Comparison of ENCODE assay signal across 3 cellular contexts in the genomic region with DNA sequence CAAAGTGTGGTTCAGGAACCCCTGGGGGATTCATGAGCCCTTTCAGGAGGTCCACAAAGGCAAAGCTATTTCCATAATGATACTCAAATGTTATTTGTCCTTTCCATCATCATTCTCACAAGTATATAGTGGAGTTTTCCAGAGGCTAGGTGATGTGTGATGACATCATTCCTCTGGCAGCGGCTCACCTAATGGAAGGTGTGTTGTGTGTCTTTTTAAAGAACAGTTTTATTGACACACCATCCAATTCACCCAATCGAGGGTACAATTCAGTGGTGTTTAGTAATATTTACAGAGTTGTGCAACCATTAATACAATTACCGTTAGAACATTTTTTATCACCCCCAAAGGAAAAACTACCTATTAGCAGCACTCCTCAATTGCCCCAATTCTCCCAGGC.
TF ChIP-seq lines count a peak whose summit lies in the region.

No MANE protein-coding gene starts in this region.

TF ChIP-seq in HEK293, 187 proteins besides CTCF, POLR2A, EP300 and RAD21:
- TF ChIP-seq, protein P1, sequence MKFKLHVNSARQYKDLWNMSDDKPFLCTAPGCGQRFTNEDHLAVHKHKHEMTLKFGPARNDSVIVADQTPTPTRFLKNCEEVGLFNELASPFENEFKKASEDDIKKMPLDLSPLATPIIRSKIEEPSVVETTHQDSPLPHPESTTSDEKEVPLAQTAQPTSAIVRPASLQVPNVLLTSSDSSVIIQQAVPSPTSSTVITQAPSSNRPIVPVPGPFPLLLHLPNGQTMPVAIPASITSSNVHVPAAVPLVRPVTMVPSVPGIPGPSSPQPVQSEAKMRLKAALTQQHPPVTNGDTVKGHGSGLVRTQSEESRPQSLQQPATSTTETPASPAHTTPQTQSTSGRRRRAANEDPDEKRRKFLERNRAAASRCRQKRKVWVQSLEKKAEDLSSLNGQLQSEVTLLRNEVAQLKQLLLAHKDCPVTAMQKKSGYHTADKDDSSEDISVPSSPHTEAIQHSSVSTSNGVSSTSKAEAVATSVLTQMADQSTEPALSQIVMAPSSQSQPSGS (tag by site-specific recombination; IDR thresholded peaks at IDR 0.05; ENCODE audit: low read depth): 0 out of 2 replicates have a peak, but pooled peaks have one; percentile 16
- TF ChIP-seq ZNF404 (tag by site-specific recombination; IDR thresholded peaks at IDR 0.05): no peak

TF ChIP-seq in GM12878, 131 proteins besides CTCF, POLR2A, EP300 and RAD21 (continues in another document):
- TF ChIP-seq TBL1XR1 (IDR thresholded peaks at IDR 0.05; ENCODE audit: low read depth, low read length) (no peak), NFYA (IDR thresholded peaks at IDR 0.05; ENCODE audit: borderline replicate concordance, low read depth, low read length) (no peak), YY1 (IDR thresholded peaks at IDR 0.05; ENCODE audit: low read depth, low read length) (no peak), MYC (IDR thresholded peaks at IDR 0.05; ENCODE audit: insufficient read depth, insufficient read length, insufficient replicate concordance, low read length, severe bottlenecking) (no peak), BCL11A (IDR thresholded peaks at IDR 0.05; ENCODE audit: low read depth, low read length) (no peak), TAF1 (IDR thresholded peaks at IDR 0.05; ENCODE audit: borderline replicate concordance, low read depth, low read length) (no peak), ZZZ3 (IDR thresholded peaks at IDR 0.05; ENCODE audit: control insufficient read depth, insufficient read length, low read depth) (no peak), NFXL1 (IDR thresholded peaks at IDR 0.05; ENCODE audit: borderline replicate concordance) (no peak), NRF1 (conservative IDR thresholded peaks at IDR 0.05; ENCODE audit: low read depth, low read length) (no peak), ZNF217 (IDR thresholded peaks at IDR 0.05) (no peak), SPI1 (IDR thresholded peaks at IDR 0.05; ENCODE audit: borderline replicate concordance, insufficient read depth, low read depth, low read length) (no peak), RELA (IDR thresholded peaks at IDR 0.05; ENCODE audit: borderline replicate concordance, partially characterized antibody) (no peak), POU2F2 (IDR thresholded peaks at IDR 0.05; ENCODE audit: borderline replicate concordance, low read depth, low read length) (no peak)
- TF ChIP-seq, protein P2, sequence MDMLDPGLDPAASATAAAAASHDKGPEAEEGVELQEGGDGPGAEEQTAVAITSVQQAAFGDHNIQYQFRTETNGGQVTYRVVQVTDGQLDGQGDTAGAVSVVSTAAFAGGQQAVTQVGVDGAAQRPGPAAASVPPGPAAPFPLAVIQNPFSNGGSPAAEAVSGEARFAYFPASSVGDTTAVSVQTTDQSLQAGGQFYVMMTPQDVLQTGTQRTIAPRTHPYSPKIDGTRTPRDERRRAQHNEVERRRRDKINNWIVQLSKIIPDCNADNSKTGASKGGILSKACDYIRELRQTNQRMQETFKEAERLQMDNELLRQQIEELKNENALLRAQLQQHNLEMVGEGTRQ (IDR thresholded peaks at IDR 0.05; ENCODE audit: borderline replicate concordance, low read depth, low read length): no peak
- TF ChIP-seq, protein P3, sequence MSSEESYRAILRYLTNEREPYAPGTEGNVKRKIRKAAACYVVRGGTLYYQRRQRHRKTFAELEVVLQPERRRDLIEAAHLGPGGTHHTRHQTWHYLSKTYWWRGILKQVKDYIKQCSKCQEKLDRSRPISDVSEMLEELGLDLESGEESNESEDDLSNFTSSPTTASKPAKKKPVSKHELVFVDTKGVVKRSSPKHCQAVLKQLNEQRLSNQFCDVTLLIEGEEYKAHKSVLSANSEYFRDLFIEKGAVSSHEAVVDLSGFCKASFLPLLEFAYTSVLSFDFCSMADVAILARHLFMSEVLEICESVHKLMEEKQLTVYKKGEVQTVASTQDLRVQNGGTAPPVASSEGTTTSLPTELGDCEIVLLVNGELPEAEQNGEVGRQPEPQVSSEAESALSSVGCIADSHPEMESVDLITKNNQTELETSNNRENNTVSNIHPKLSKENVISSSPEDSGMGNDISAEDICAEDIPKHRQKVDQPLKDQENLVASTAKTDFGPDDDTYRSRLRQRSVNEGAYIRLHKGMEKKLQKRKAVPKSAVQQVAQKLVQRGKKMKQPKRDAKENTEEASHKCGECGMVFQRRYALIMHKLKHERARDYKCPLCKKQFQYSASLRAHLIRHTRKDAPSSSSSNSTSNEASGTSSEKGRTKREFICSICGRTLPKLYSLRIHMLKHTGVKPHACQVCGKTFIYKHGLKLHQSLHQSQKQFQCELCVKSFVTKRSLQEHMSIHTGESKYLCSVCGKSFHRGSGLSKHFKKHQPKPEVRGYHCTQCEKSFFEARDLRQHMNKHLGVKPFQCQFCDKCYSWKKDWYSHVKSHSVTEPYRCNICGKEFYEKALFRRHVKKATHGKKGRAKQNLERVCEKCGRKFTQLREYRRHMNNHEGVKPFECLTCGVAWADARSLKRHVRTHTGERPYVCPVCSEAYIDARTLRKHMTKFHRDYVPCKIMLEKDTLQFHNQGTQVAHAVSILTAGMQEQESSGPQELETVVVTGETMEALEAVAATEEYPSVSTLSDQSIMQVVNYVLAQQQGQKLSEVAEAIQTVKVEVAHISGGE (CRISPR knock-in tag; IDR thresholded peaks at IDR 0.05): no peak
- TF ChIP-seq, protein P4, sequence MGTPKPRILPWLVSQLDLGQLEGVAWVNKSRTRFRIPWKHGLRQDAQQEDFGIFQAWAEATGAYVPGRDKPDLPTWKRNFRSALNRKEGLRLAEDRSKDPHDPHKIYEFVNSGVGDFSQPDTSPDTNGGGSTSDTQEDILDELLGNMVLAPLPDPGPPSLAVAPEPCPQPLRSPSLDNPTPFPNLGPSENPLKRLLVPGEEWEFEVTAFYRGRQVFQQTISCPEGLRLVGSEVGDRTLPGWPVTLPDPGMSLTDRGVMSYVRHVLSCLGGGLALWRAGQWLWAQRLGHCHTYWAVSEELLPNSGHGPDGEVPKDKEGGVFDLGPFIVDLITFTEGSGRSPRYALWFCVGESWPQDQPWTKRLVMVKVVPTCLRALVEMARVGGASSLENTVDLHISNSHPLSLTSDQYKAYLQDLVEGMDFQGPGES (IDR thresholded peaks at IDR 0.05): no peak
- TF ChIP-seq, protein P5, sequence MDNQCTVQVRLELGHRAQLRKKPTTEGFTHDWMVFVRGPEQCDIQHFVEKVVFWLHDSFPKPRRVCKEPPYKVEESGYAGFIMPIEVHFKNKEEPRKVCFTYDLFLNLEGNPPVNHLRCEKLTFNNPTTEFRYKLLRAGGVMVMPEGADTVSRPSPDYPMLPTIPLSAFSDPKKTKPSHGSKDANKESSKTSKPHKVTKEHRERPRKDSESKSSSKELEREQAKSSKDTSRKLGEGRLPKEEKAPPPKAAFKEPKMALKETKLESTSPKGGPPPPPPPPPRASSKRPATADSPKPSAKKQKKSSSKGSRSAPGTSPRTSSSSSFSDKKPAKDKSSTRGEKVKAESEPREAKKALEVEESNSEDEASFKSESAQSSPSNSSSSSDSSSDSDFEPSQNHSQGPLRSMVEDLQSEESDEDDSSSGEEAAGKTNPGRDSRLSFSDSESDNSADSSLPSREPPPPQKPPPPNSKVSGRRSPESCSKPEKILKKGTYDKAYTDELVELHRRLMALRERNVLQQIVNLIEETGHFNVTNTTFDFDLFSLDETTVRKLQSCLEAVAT (IDR thresholded peaks at IDR 0.05): no peak
- TF ChIP-seq, protein P6, sequence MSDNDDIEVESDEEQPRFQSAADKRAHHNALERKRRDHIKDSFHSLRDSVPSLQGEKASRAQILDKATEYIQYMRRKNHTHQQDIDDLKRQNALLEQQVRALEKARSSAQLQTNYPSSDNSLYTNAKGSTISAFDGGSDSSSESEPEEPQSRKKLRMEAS (IDR thresholded peaks at IDR 0.05; ENCODE audit: low read depth, low read length): no peak
- TF ChIP-seq, protein P7, sequence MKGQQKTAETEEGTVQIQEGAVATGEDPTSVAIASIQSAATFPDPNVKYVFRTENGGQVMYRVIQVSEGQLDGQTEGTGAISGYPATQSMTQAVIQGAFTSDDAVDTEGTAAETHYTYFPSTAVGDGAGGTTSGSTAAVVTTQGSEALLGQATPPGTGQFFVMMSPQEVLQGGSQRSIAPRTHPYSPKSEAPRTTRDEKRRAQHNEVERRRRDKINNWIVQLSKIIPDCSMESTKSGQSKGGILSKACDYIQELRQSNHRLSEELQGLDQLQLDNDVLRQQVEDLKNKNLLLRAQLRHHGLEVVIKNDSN (IDR thresholded peaks at IDR 0.05; ENCODE audit: borderline replicate concordance, extremely low read length, insufficient read depth, low read depth, low read length): no peak

TF ChIP-seq in liver, 16 proteins besides CTCF, POLR2A, EP300 and RAD21:
- TF ChIP-seq SP1 (IDR thresholded peaks at IDR 0.05) (no peak), GABPA (IDR thresholded peaks at IDR 0.05 in 1 of 2, conservative IDR thresholded peaks at IDR 0.05 in 1 of 2) (no peak), RXRA (IDR thresholded peaks at IDR 0.05) (peak in 1 of 2 donors; percentile 56), NR2F2 (IDR thresholded peaks at IDR 0.05) (no peak), FOXA2 (IDR thresholded peaks at IDR 0.05) (peak; percentile 39), JUND (IDR thresholded peaks at IDR 0.05) (peak; percentile 54 to 76), HNF4G (IDR thresholded peaks at IDR 0.05) (no peak), HNF4A (conservative IDR thresholded peaks at IDR 0.05) (peak in 1 of 2 donors; percentile 56), EGR1 (IDR thresholded peaks at IDR 0.05; ENCODE audit: low read depth in 2 of 2) (no peak), FOXA1 (IDR thresholded peaks at IDR 0.05) (no peak), YY1 (IDR thresholded peaks at IDR 0.05) (peak; percentile 35), TAF1 (conservative IDR thresholded peaks at IDR 0.05) (no peak)
- TF ChIP-seq, protein P8, sequence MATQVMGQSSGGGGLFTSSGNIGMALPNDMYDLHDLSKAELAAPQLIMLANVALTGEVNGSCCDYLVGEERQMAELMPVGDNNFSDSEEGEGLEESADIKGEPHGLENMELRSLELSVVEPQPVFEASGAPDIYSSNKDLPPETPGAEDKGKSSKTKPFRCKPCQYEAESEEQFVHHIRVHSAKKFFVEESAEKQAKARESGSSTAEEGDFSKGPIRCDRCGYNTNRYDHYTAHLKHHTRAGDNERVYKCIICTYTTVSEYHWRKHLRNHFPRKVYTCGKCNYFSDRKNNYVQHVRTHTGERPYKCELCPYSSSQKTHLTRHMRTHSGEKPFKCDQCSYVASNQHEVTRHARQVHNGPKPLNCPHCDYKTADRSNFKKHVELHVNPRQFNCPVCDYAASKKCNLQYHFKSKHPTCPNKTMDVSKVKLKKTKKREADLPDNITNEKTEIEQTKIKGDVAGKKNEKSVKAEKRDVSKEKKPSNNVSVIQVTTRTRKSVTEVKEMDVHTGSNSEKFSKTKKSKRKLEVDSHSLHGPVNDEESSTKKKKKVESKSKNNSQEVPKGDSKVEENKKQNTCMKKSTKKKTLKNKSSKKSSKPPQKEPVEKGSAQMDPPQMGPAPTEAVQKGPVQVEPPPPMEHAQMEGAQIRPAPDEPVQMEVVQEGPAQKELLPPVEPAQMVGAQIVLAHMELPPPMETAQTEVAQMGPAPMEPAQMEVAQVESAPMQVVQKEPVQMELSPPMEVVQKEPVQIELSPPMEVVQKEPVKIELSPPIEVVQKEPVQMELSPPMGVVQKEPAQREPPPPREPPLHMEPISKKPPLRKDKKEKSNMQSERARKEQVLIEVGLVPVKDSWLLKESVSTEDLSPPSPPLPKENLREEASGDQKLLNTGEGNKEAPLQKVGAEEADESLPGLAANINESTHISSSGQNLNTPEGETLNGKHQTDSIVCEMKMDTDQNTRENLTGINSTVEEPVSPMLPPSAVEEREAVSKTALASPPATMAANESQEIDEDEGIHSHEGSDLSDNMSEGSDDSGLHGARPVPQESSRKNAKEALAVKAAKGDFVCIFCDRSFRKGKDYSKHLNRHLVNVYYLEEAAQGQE (IDR thresholded peaks at IDR 0.05): peak; percentile 41
- TF ChIP-seq, protein P9, sequence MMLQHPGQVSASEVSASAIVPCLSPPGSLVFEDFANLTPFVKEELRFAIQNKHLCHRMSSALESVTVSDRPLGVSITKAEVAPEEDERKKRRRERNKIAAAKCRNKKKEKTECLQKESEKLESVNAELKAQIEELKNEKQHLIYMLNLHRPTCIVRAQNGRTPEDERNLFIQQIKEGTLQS (IDR thresholded peaks at IDR 0.05): peak; percentile 42
- TF ChIP-seq, protein P10, sequence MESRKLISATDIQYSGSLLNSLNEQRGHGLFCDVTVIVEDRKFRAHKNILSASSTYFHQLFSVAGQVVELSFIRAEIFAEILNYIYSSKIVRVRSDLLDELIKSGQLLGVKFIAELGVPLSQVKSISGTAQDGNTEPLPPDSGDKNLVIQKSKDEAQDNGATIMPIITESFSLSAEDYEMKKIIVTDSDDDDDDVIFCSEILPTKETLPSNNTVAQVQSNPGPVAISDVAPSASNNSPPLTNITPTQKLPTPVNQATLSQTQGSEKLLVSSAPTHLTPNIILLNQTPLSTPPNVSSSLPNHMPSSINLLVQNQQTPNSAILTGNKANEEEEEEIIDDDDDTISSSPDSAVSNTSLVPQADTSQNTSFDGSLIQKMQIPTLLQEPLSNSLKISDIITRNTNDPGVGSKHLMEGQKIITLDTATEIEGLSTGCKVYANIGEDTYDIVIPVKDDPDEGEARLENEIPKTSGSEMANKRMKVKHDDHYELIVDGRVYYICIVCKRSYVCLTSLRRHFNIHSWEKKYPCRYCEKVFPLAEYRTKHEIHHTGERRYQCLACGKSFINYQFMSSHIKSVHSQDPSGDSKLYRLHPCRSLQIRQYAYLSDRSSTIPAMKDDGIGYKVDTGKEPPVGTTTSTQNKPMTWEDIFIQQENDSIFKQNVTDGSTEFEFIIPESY (IDR thresholded peaks at IDR 0.05): peak; percentile 28
- TF ChIP-seq, protein P6 (IDR thresholded peaks at IDR 0.05): no peak
